In genomic region chr2:28621172-28622100, GRCh38 we compare ENCODE assay signal across 8 cellular contexts.
DNase-seq lines count a peak whose midpoint lies in the region; ATAC-seq, FAIRE-seq and TF ChIP-seq lines count a peak whose summit lies in the region.

No MANE protein-coding gene starts in this region.

- H3K36me3 ChIP-seq in HCT116 (ENCODE audit: control insufficient read depth in 1 of 2, insufficient read depth in 2 of 2, low read length in 2 of 2) (no peaks in the 10 kb centered on the region), Panc1 (ENCODE audit: control insufficient read depth, insufficient read depth, low read length) (no peaks in the 10 kb centered on the region), neuron (ENCODE audit: insufficient read depth, low read length) (no peaks in the 10 kb centered on the region), subcutaneous abdominal adipose tissue (ENCODE audit: control insufficient read depth in 5 of 5, insufficient read depth in 5 of 5, low read length in 5 of 5) (no peaks in the 10 kb centered on the region)

- peak overlapping the region; percentile 79 for H2AFZ ChIP-seq in HCT116 (ENCODE audit: low read depth, low read length, poor library complexity, severe bottlenecking)
- H2AFZ ChIP-seq in neuron (ENCODE audit: low read depth, low read length) = no peak overlapping the region

- TF ChIP-seq RAD21 in A549 (conservative IDR thresholded peaks at IDR 0.05 in 1 of 2, IDR thresholded peaks at IDR 0.05 in 1 of 2) (peak; percentile 69 to 77), HCT116 (IDR thresholded peaks at IDR 0.05; ENCODE audit: low read depth) (peak; percentile 89)

- H3K27me3 Mint-ChIP-seq in activated T-helper 2 cell treated with anti-CD3 and anti-CD28 coated beads, Interferon-gamma antibody, Interleukin-2, Interleukin-4, amounts not matched to agents 10 μg/mL and 5 μg/mL and 100 μg/mL, durations not matched to agents 14 hours and 24 hours and 36 hours (ENCODE audit: low read depth) = no peaks in the 10 kb centered on the region

- H3K27me3 ChIP-seq in HCT116 (ENCODE audit: insufficient read depth, low read length) (no peaks in the 10 kb centered on the region), Panc1 (ENCODE audit: control insufficient read depth, insufficient read depth, low read length) (no peaks in the 10 kb centered on the region), neuron (ENCODE audit: insufficient read depth, low read length) (no peaks in the 10 kb centered on the region), subcutaneous abdominal adipose tissue (ENCODE audit: control insufficient read depth in 5 of 5, insufficient read depth in 4 of 5, low read length in 5 of 5) (no peaks in the 10 kb centered on the region)

- intact Hi-C loops in HCT116 (cut with micrococcal nuclease) = loop anchor here (1.0 kb wide), 1 partner anchor 132 kb away; no protein-coding TSS in a partner anchor
- intact Hi-C loops in Panc1 (cut with micrococcal nuclease; ENCODE audit: unreplicated experiment) = no loop called here
- intact Hi-C loops in activated T-helper 2 cell treated with anti-CD3 and anti-CD28 coated beads, Interferon-gamma antibody, Interleukin-2, Interleukin-4, amounts not matched to agents 10 μg/mL and 5 μg/mL and 100 μg/mL, durations not matched to agents 14 hours and 24 hours and 36 hours (cut with micrococcal nuclease) = loop anchor here (2.0 to 10.0 kb wide), 5 partner anchors 27 to 229 kb away; partner anchors contain the start of genes FOSL2 and PPP1CB

- peak overlapping the region; percentile 52 for H3K4me3 Mint-ChIP-seq in activated T-helper 2 cell treated with anti-CD3 and anti-CD28 coated beads, Interferon-gamma antibody, Interleukin-2, Interleukin-4, amounts not matched to agents 10 μg/mL and 5 μg/mL and 100 μg/mL, durations not matched to agents 14 hours and 24 hours and 36 hours (ENCODE audit: low read depth)

- 36% methylated on average over 15 of the region's 15 CpGs for WGBS in A549 (ENCODE audit: missing lambda C conversion rate)

- H3K36me3 Mint-ChIP-seq in activated T-helper 2 cell treated with anti-CD3 and anti-CD28 coated beads, Interferon-gamma antibody, Interleukin-2, Interleukin-4, amounts not matched to agents 10 μg/mL and 5 μg/mL and 100 μg/mL, durations not matched to agents 14 hours and 24 hours and 36 hours (ENCODE audit: low read depth) = no peaks in the 10 kb centered on the region

- H3K79me2 ChIP-seq in HCT116 (ENCODE audit: insufficient read depth, low read length) = no peaks in the 10 kb centered on the region

- H3K4me3 ChIP-seq in A549 (no peak overlapping the region), HCT116 (replicated peaks in 1 of 2; ENCODE audit: low read depth in 1 of 2, low read length in 2 of 2) (peak overlapping the region in 1 of 2 experiments; percentile 14; a peak in 1 of 4 replicates), Panc1 (ENCODE audit: low read depth in 2 of 2, low read length in 2 of 2) (peak overlapping the region in 1 of 2 experiments; percentile 7; a peak in 1 of 4 replicates), fibroblast of pulmonary artery (replicated peaks; ENCODE audit: low read depth, low read length) (no peak overlapping the region), neuron (ENCODE audit: low read length) (peak overlapping the region; percentile 4), subcutaneous abdominal adipose tissue (ENCODE audit: low read depth in 1 of 5, low read length in 5 of 5) (peak overlapping the region in 2 of 5 donors; percentile 15 to 18)

- TF ChIP-seq CTCF in A549 (IDR thresholded peaks at IDR 0.05) (peak; percentile 54), HCT116 (IDR thresholded peaks at IDR 0.05 in 2 of 3, conservative IDR thresholded peaks at IDR 0.05 in 1 of 3; ENCODE audit: borderline replicate concordance in 1 of 3, insufficient read depth in 1 of 3, low read depth in 2 of 3, low read length in 2 of 3) (peak; percentile 66 to 94 (median 79)), Panc1 (IDR thresholded peaks at IDR 0.05) (peak; percentile 78), fibroblast of pulmonary artery (IDR thresholded peaks at IDR 0.05; ENCODE audit: low read length, missing control alignments) (peak; percentile 44)

- H3K4me1 ChIP-seq in A549 (peaks cover 9% of the 10 kb centered on the region), HCT116 (ENCODE audit: control insufficient read depth in 1 of 2, insufficient read depth in 2 of 2, low read length in 2 of 2) (peaks cover 7 to 31% of the 10 kb centered on the region in 2 experiments; a peak in 3 of 4 replicates), Panc1 (ENCODE audit: control insufficient read depth, insufficient read depth, low read length) (peaks cover 7% of the 10 kb centered on the region), neuron (ENCODE audit: insufficient read depth, low read length) (peaks cover 18% of the 10 kb centered on the region), subcutaneous abdominal adipose tissue (ENCODE audit: control insufficient read depth in 5 of 5, insufficient read depth in 5 of 5, low read length in 5 of 5) (peaks cover 7 to 34% (median 26%) of the 10 kb centered on the region in 5 donors)

- H3K9me2 ChIP-seq in HCT116 (ENCODE audit: insufficient read depth) = no peaks in the 10 kb centered on the region

- H3K27ac Mint-ChIP-seq in activated T-helper 2 cell treated with anti-CD3 and anti-CD28 coated beads, Interferon-gamma antibody, Interleukin-2, Interleukin-4, amounts not matched to agents 10 μg/mL and 5 μg/mL and 100 μg/mL, durations not matched to agents 14 hours and 24 hours and 36 hours = peak overlapping the region; percentile 96

- H3K9ac ChIP-seq in HCT116 (ENCODE audit: low read length) (peak overlapping the region; percentile 30; the same call in 1 of the 2 replicates), subcutaneous abdominal adipose tissue (ENCODE audit: low read length in 5 of 5) (peak overlapping the region in 3 of 5 donors; percentile 7 to 50 (median 35))

- CTCF ChIA-PET in A549 (lab: Yijun Ruan, JAX) (interaction anchor here (0.6 to 2.2 kb wide), 23 partner anchors 8 to 238 kb away, joined by 3 to 20 read pairs (median 3); partner anchors contain the start of gene PPP1CB), HCT116 (lab: Charles Lee) (interaction anchor here (0.8 to 2.6 kb wide), 4 partner anchors 11 to 938 kb away, joined by 3 to 12 read pairs (median 4); partner anchors contain the start of gene PPP1CB), Panc1 (lab: Charles Lee) (interaction anchor here (0.6 to 1.1 kb wide), 3 partner anchors 8 to 62 kb away, joined by 3 to 8 read pairs (median 4); no protein-coding TSS in a partner anchor)

- peaks cover 89% of the 10 kb centered on the region for H3K4me1 Mint-ChIP-seq in activated T-helper 2 cell treated with anti-CD3 and anti-CD28 coated beads, Interferon-gamma antibody, Interleukin-2, Interleukin-4, amounts not matched to agents 10 μg/mL and 5 μg/mL and 100 μg/mL, durations not matched to agents 14 hours and 24 hours and 36 hours (ENCODE audit: low read depth)

- no peak for TF ChIP-seq EP300 in A549 (IDR thresholded peaks at IDR 0.05)

- BruUV-seq in HCT116 (replicated peaks; lab: Mats Ljungman, UMichigan) = no TSS peak
- no TSS peak for BruUV-seq in Panc1 (replicated peaks; lab: Mats Ljungman, UMichigan)

- peak; percentile 90 to 96 for ATAC-seq in A549
- ATAC-seq in HCT116 = peak; percentile 97
- peak; percentile 92 for ATAC-seq in Panc1
- no peak for ATAC-seq in HG02885 (IDR thresholded peaks at IDR 0.05; ENCODE audit: poor library complexity, unreplicated experiment)

- H3K27ac ChIP-seq in A549 (peak overlapping the region; percentile 42 to 61; a peak in 4 of 6 replicates), HCT116 (ENCODE audit: low read depth, low read length) (peak overlapping the region; percentile 6; the same call in 1 of the 2 replicates), Panc1 (ENCODE audit: low read length) (peak overlapping the region; percentile 40; the same call in 1 of the 2 replicates), subcutaneous abdominal adipose tissue (ENCODE audit: low read depth, low read length) (peak overlapping the region; percentile 74)

- TF ChIP-seq POLR2A in A549 (IDR thresholded peaks at IDR 0.05; ENCODE audit: low read length) (no peak), HCT116 (IDR thresholded peaks at IDR 0.05; ENCODE audit: borderline replicate concordance, extremely low read depth, insufficient read depth, insufficient read length) (no peak)

- POLR2A ChIA-PET in A549 (lab: Yijun Ruan, JAX) (interaction anchor here (0.5 to 1.8 kb wide), 3 partner anchors 18 to 133 kb away, joined by 3 to 8 read pairs (median 5); partner anchors contain the start of gene PPP1CB), HCT116 (lab: Charles Lee) (interaction anchor here (0.9 to 1.8 kb wide), 2 partner anchors 11 to 130 kb away, joined by 3 to 6 read pairs; partner anchors contain the start of gene PPP1CB), Panc1 (lab: Charles Lee) (no interaction called here)

- peak; percentile 43 to 68 for DNase-seq in A549 (ENCODE audit: low read depth in 1 of 2, low spot score in 1 of 2)
- DNase-seq in HCT116 (ENCODE audit: low read depth, low spot score) = peak; percentile 58
- DNase-seq in Panc1 (ENCODE audit: low read depth, low spot score) = peak; percentile 55
- DNase-seq in activated T-helper 2 cell treated with anti-CD3 and anti-CD28 coated beads, Interferon-gamma antibody, Interleukin-2, Interleukin-4, amounts not matched to agents 10 μg/mL and 5 μg/mL and 100 μg/mL, durations not matched to agents 14 hours and 24 hours and 36 hours (ENCODE audit: low spot score) = peak; percentile 74
- DNase-seq in fibroblast of pulmonary artery (ENCODE audit: low read depth) = peak; percentile 99

- peak overlapping the region; percentile 45 for H3K4me2 ChIP-seq in A549
- H3K4me2 ChIP-seq in HCT116 (ENCODE audit: low read length) = peak overlapping the region; percentile 67

- H3K9me3 ChIP-seq in A549 = no peaks in the 10 kb centered on the region
- no peaks in the 10 kb centered on the region for H3K9me3 ChIP-seq in HCT116 (ENCODE audit: control insufficient read depth in 1 of 2, insufficient read depth in 1 of 2, low read depth in 1 of 2, low read length in 2 of 2)
- H3K9me3 ChIP-seq in Panc1 (ENCODE audit: control insufficient read depth, insufficient read depth, low read depth, low read length) = no peaks in the 10 kb centered on the region
- H3K9me3 ChIP-seq in neuron (ENCODE audit: low read length) = no peaks in the 10 kb centered on the region
- no peaks in the 10 kb centered on the region for H3K9me3 ChIP-seq in subcutaneous abdominal adipose tissue (ENCODE audit: control insufficient read depth in 5 of 5, low read length in 5 of 5)

- in situ Hi-C loops in Panc1 (cut with HindIII; ENCODE audit: low pct_unique_long_range_greater_than_20kb, low sequenced_read_pairs) = no loop called here

- no peaks in the 10 kb centered on the region for H4K20me1 ChIP-seq in HCT116 (ENCODE audit: insufficient read depth)

- no peak for FAIRE-seq in A549 (lab: Jason Lieb, UNC)

- RAD21 ChIA-PET in HCT116 (lab: Charles Lee; ENCODE audit: low non-redundant PET in 1 of 2, low total read pairs in 2 of 2, uncharacterized antibody in 2 of 2, unreplicated experiment in 2 of 2) = interaction anchor here (0.6 to 1.6 kb wide), 3 partner anchors 25 to 130 kb away, joined by 3 to 9 read pairs (median 3); partner anchors contain the start of gene PPP1CB (in 1 of the 2)

- H3K9me3 Mint-ChIP-seq in activated T-helper 2 cell treated with anti-CD3 and anti-CD28 coated beads, Interferon-gamma antibody, Interleukin-2, Interleukin-4, amounts not matched to agents 10 μg/mL and 5 μg/mL and 100 μg/mL, durations not matched to agents 14 hours and 24 hours and 36 hours = peaks cover 9% of the 10 kb centered on the region

TF ChIP-seq in HCT116, 20 proteins besides CTCF, POLR2A, EP300 and RAD21 (continues in another document):
- peak; percentile 75 for TF ChIP-seq CBX3 (IDR thresholded peaks at IDR 0.05; ENCODE audit: low read depth)

Comparison
In these comparisons a context has a peak if more than half of its experiments do, and no peak if none do; other contexts are left out.
1. H3K27ac ChIP-seq: peak in every context shown above with its lines; median percentile 74 in subcutaneous abdominal adipose tissue; 52 in A549; 40 in Panc1; 6 in HCT116.
2. Of the 6 proteins assayed by ChIP-seq in both A549 and HCT116: peak only in A549: none; only in HCT116: MAX; in both: CTCF and RAD21; in neither: 3.